ENCODE assay signal across 1 cellular context in the genomic region with DNA sequence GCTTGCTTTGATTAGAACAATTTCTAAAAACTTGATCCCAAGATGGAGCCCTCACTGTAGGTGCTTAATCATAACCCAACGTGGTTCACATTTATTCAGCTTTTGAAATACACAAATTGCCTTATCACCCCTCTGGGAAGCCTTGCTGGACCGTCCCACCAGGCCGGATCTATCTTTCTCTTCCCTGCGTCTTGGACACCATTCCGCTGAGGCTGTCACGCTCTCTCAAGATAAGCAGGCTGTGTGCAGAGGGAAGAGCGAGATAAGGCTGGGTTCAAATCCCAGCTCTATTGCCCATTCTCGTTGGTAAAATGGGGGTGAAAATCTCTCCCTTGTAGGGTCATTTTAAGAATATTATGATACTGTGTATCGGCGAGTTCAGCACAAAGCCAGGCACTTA.
TF ChIP-seq lines count a peak whose summit lies in the region.

No MANE protein-coding gene starts in this region.

TF ChIP-seq in K562, 482 proteins besides CTCF, POLR2A, EP300 and RAD21 (continued from another document):
- TF ChIP-seq ZNF764 (CRISPR knock-in tag; IDR thresholded peaks at IDR 0.05; ENCODE audit: low read depth) (no peak; the same call in 1 of the 2 replicates), HDAC8 (tag; IDR thresholded peaks at IDR 0.05) (no peak), ZNF57 (CRISPR knock-in tag; IDR thresholded peaks at IDR 0.05) (no peak), ZNF436 (CRISPR knock-in tag; IDR thresholded peaks at IDR 0.05) (no peak), HNRNPH1 (optimal IDR thresholded peaks at IDR 0.05; ENCODE audit: low read depth, low read length) (no peak), FOXP1 (CRISPR knock-in tag; IDR thresholded peaks at IDR 0.05) (no peak), FOSL1 (tag; conservative IDR thresholded peaks at IDR 0.05) (peak; percentile 41), ZNF174 (CRISPR knock-in tag; IDR thresholded peaks at IDR 0.05) (no peak), ZNF778 (CRISPR knock-in tag; IDR thresholded peaks at IDR 0.05) (no peak), ARHGAP35 (IDR thresholded peaks at IDR 0.05; ENCODE audit: partially characterized antibody) (no peak), ZNF589 (CRISPR knock-in tag; IDR thresholded peaks at IDR 0.05; ENCODE audit: low read depth) (peak; percentile 41; the same call in 1 of the 2 replicates), TGIF2 (CRISPR knock-in tag; IDR thresholded peaks at IDR 0.05) (no peak), KLF13 (tag; IDR thresholded peaks at IDR 0.05; ENCODE audit: borderline replicate concordance, low read depth) (no peak), NFATC3 (IDR thresholded peaks at IDR 0.05) (no peak), FIP1L1 (IDR thresholded peaks at IDR 0.05; ENCODE audit: low read depth, low read length, poor library complexity, severe bottlenecking) (no peak), ZNF232 (CRISPR knock-in tag; IDR thresholded peaks at IDR 0.05) (no peak), ZNF197 (CRISPR knock-in tag; IDR thresholded peaks at IDR 0.05; ENCODE audit: low read depth) (no peak), BCOR (IDR thresholded peaks at IDR 0.05) (no peak), SP2 (IDR thresholded peaks at IDR 0.05; ENCODE audit: extremely low read depth, low read depth, low read length, poor library complexity, severe bottlenecking) (no peak), TCF3 (CRISPR knock-in tag; IDR thresholded peaks at IDR 0.05) (peak; percentile 96), KLF16 (IDR thresholded peaks at IDR 0.05) (peak; percentile 73; the same call in 1 of the 2 replicates), POLR2B (IDR thresholded peaks at IDR 0.05; ENCODE audit: low read depth, partially characterized antibody) (no peak), HMG20A (CRISPR knock-in tag; conservative IDR thresholded peaks at IDR 0.05) (no peak), SMAD3 (CRISPR knock-in tag; conservative IDR thresholded peaks at IDR 0.05) (no peak), CBFA2T2 (conservative IDR thresholded peaks at IDR 0.05) (peak; percentile 83), ZNF324 (CRISPR knock-in tag; IDR thresholded peaks at IDR 0.05) (no peak), SMARCA4 (IDR thresholded peaks at IDR 0.05) (peak; percentile 65; the same call in 1 of the 2 replicates), CBFB (CRISPR knock-in tag; IDR thresholded peaks at IDR 0.05) (no peak), HDAC3 (IDR thresholded peaks at IDR 0.05; ENCODE audit: borderline replicate concordance, partially characterized antibody) (no peak)
- TF ChIP-seq, protein P1, sequence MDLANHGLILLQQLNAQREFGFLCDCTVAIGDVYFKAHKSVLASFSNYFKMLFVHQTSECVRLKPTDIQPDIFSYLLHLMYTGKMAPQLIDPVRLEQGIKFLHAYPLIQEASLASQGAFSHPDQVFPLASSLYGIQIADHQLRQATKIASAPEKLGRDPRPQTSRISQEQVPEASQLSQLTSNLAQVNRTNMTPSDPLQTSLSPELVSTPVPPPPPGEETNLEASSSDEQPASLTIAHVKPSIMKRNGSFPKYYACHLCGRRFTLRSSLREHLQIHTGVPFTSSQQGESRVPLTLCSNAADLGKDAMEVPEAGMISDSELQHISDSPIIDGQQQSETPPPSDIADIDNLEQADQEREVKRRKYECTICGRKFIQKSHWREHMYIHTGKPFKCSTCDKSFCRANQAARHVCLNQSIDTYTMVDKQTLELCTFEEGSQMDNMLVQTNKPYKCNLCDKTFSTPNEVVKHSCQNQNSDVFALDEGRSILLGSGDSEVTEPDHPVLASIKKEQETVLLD (IDR thresholded peaks at IDR 0.05), result no peak
- TF ChIP-seq, protein P2, sequence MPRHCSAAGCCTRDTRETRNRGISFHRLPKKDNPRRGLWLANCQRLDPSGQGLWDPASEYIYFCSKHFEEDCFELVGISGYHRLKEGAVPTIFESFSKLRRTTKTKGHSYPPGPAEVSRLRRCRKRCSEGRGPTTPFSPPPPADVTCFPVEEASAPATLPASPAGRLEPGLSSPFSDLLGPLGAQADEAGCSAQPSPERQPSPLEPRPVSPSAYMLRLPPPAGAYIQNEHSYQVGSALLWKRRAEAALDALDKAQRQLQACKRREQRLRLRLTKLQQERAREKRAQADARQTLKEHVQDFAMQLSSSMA (CRISPR knock-in tag; IDR thresholded peaks at IDR 0.05), result no peak
- TF ChIP-seq, protein P3, sequence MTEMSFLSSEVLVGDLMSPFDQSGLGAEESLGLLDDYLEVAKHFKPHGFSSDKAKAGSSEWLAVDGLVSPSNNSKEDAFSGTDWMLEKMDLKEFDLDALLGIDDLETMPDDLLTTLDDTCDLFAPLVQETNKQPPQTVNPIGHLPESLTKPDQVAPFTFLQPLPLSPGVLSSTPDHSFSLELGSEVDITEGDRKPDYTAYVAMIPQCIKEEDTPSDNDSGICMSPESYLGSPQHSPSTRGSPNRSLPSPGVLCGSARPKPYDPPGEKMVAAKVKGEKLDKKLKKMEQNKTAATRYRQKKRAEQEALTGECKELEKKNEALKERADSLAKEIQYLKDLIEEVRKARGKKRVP (CRISPR knock-in tag; IDR thresholded peaks at IDR 0.05), result no peak
- TF ChIP-seq, protein P4, sequence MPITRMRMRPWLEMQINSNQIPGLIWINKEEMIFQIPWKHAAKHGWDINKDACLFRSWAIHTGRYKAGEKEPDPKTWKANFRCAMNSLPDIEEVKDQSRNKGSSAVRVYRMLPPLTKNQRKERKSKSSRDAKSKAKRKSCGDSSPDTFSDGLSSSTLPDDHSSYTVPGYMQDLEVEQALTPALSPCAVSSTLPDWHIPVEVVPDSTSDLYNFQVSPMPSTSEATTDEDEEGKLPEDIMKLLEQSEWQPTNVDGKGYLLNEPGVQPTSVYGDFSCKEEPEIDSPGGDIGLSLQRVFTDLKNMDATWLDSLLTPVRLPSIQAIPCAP (CRISPR knock-in tag; IDR thresholded peaks at IDR 0.05; ENCODE audit: borderline replicate concordance), result no peak
- TF ChIP-seq, protein P5, sequence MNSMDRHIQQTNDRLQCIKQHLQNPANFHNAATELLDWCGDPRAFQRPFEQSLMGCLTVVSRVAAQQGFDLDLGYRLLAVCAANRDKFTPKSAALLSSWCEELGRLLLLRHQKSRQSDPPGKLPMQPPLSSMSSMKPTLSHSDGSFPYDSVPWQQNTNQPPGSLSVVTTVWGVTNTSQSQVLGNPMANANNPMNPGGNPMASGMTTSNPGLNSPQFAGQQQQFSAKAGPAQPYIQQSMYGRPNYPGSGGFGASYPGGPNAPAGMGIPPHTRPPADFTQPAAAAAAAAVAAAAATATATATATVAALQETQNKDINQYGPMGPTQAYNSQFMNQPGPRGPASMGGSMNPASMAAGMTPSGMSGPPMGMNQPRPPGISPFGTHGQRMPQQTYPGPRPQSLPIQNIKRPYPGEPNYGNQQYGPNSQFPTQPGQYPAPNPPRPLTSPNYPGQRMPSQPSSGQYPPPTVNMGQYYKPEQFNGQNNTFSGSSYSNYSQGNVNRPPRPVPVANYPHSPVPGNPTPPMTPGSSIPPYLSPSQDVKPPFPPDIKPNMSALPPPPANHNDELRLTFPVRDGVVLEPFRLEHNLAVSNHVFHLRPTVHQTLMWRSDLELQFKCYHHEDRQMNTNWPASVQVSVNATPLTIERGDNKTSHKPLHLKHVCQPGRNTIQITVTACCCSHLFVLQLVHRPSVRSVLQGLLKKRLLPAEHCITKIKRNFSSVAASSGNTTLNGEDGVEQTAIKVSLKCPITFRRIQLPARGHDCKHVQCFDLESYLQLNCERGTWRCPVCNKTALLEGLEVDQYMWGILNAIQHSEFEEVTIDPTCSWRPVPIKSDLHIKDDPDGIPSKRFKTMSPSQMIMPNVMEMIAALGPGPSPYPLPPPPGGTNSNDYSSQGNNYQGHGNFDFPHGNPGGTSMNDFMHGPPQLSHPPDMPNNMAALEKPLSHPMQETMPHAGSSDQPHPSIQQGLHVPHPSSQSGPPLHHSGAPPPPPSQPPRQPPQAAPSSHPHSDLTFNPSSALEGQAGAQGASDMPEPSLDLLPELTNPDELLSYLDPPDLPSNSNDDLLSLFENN (IDR thresholded peaks at IDR 0.05; ENCODE audit: low read depth in 2 of 2, low read length in 2 of 2), result no peak
- TF ChIP-seq, protein P6, sequence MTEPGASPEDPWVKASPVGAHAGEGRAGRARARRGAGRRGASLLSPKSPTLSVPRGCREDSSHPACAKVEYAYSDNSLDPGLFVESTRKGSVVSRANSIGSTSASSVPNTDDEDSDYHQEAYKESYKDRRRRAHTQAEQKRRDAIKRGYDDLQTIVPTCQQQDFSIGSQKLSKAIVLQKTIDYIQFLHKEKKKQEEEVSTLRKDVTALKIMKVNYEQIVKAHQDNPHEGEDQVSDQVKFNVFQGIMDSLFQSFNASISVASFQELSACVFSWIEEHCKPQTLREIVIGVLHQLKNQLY (CRISPR knock-in tag; conservative IDR thresholded peaks at IDR 0.05), result no peak
- TF ChIP-seq, protein P7, sequence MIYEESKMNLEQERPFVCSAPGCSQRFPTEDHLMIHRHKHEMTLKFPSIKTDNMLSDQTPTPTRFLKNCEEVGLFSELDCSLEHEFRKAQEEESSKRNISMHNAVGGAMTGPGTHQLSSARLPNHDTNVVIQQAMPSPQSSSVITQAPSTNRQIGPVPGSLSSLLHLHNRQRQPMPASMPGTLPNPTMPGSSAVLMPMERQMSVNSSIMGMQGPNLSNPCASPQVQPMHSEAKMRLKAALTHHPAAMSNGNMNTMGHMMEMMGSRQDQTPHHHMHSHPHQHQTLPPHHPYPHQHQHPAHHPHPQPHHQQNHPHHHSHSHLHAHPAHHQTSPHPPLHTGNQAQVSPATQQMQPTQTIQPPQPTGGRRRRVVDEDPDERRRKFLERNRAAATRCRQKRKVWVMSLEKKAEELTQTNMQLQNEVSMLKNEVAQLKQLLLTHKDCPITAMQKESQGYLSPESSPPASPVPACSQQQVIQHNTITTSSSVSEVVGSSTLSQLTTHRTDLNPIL (CRISPR knock-in tag; IDR thresholded peaks at IDR 0.05), result no peak
- TF ChIP-seq, protein P8, sequence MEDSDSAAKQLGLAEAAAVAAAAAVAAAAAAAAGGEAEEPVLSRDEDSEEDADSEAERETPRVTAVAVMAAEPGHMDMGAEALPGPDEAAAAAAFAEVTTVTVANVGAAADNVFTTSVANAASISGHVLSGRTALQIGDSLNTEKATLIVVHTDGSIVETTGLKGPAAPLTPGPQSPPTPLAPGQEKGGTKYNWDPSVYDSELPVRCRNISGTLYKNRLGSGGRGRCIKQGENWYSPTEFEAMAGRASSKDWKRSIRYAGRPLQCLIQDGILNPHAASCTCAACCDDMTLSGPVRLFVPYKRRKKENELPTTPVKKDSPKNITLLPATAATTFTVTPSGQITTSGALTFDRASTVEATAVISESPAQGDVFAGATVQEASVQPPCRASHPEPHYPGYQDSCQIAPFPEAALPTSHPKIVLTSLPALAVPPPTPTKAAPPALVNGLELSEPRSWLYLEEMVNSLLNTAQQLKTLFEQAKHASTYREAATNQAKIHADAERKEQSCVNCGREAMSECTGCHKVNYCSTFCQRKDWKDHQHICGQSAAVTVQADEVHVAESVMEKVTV (CRISPR knock-in tag; IDR thresholded peaks at IDR 0.05), result no peak
